ENCODE assay signal across 1 cellular context in the genomic region with DNA sequence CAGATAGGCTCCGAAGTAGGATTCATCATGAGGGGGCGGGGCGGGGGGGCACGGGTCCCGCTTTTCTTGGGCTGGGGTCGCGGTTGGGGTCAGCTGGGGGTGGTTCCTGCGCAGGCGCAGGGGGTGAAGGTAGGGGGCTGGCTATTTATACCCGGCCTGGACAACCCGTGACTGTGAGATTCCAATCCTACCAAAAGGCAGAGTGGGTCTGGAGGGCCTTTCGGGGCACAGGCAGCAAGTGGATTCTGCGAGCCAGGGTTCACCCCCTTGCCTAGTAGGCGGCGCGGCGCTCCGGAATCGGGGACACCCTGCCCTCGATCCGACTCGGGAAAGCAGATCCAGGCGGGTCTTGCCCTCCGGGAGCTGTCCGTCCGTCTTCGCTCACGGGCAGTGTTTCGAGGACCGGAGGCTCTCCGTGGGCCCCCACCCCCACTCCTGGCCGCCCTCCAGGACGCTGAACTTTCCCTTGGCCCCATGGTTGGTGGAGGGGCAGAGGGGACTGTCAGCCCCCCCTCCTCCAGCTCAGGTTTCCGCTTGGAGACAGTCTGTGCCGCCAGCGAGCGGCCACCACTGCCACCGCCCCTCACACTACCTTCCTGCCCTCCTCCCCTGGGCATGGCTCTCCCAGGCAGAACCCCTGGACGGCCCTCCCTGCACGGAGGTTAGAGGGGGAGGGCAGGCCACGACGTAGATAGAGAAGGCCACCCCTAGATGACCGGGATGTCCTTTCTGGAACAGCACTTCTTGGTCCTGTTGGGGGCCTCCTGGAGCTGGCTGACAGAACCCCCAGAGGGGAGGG.
TF ChIP-seq lines count a peak whose summit lies in the region.

No MANE protein-coding gene starts in this region.

TF ChIP-seq in HEK293, 187 proteins besides CTCF, POLR2A, EP300 and RAD21 (continued from another document):
- peak; percentile 42 for TF ChIP-seq SP2 (tag by site-specific recombination; IDR thresholded peaks at IDR 0.05)
- no peak for TF ChIP-seq IKZF3 (tag by site-specific recombination; IDR thresholded peaks at IDR 0.05)
- TF ChIP-seq ZNF549 (tag by site-specific recombination; IDR thresholded peaks at IDR 0.05), result no peak
- peak; percentile 80; the same call in 1 of the 2 replicates for TF ChIP-seq ZNF777 (tag by site-specific recombination; IDR thresholded peaks at IDR 0.05; ENCODE audit: borderline replicate concordance)
